3 cellular contexts compared by ENCODE assay signal in the genomic region with DNA sequence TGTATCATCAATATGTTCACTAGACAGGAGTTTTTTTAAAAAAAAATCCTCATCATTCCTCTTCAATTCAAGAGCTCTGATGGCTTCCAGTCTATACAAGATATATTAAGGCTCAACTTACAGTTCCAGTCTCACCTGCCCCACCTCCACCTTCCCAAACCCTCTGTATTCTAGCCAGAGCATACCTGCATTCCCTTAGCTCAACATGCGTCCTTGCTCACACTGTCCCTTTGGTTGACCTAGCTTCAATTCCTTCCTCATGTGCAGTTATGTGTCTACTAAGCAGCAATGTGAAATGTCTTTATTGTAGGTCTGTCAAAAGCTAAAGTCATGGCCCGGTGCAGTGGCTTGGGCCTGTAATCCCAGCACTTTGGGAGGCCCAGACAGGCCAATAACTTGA.
TF ChIP-seq lines count a peak whose summit lies in the region.

No MANE protein-coding gene starts in this region.

TF ChIP-seq in HepG2, 621 proteins besides CTCF, POLR2A, EP300 and RAD21:
- TF ChIP-seq, protein P1, sequence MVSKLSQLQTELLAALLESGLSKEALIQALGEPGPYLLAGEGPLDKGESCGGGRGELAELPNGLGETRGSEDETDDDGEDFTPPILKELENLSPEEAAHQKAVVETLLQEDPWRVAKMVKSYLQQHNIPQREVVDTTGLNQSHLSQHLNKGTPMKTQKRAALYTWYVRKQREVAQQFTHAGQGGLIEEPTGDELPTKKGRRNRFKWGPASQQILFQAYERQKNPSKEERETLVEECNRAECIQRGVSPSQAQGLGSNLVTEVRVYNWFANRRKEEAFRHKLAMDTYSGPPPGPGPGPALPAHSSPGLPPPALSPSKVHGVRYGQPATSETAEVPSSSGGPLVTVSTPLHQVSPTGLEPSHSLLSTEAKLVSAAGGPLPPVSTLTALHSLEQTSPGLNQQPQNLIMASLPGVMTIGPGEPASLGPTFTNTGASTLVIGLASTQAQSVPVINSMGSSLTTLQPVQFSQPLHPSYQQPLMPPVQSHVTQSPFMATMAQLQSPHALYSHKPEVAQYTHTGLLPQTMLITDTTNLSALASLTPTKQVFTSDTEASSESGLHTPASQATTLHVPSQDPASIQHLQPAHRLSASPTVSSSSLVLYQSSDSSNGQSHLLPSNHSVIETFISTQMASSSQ (IDR thresholded peaks at IDR 0.05; ENCODE audit: low read depth), result no peak
- TF ChIP-seq, protein P1 (CRISPR knock-in tag; IDR thresholded peaks at IDR 0.05; ENCODE audit: borderline replicate concordance), result no peak
- TF ChIP-seq TCF7 (IDR thresholded peaks at IDR 0.05; ENCODE audit: low read depth), result no peak
- TF ChIP-seq POLR2AphosphoS5 (IDR thresholded peaks at IDR 0.05; ENCODE audit: low read depth, low read length), result peak; percentile 25; the same call in 1 of the 2 replicates
- TF ChIP-seq, protein P2, sequence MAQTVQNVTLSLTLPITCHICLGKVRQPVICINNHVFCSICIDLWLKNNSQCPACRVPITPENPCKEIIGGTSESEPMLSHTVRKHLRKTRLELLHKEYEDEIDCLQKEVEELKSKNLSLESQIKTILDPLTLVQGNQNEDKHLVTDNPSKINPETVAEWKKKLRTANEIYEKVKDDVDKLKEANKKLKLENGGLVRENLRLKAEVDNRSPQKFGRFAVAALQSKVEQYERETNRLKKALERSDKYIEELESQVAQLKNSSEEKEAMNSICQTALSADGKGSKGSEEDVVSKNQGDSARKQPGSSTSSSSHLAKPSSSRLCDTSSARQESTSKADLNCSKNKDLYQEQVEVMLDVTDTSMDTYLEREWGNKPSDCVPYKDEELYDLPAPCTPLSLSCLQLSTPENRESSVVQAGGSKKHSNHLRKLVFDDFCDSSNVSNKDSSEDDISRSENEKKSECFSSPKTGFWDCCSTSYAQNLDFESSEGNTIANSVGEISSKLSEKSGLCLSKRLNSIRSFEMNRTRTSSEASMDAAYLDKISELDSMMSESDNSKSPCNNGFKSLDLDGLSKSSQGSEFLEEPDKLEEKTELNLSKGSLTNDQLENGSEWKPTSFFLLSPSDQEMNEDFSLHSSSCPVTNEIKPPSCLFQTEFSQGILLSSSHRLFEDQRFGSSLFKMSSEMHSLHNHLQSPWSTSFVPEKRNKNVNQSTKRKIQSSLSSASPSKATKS (CRISPR knock-in tag; IDR thresholded peaks at IDR 0.05), result no peak
- TF ChIP-seq TEAD3 (CRISPR knock-in tag; optimal IDR thresholded peaks at IDR 0.05; ENCODE audit: borderline replicate concordance), result peak; percentile 15
- TF ChIP-seq ZNF10 (CRISPR knock-in tag; IDR thresholded peaks at IDR 0.05; ENCODE audit: borderline replicate concordance, low read depth), result no peak
- TF ChIP-seq PAX8 (CRISPR knock-in tag; IDR thresholded peaks at IDR 0.05; ENCODE audit: borderline replicate concordance), result no peak
- no peak for TF ChIP-seq ZNF766 (CRISPR knock-in tag; IDR thresholded peaks at IDR 0.05; ENCODE audit: borderline replicate concordance)

TF ChIP-seq in GM23338, 12 proteins besides CTCF, POLR2A, EP300 and RAD21 (continues in another document):
- TF ChIP-seq ZNF331 (CRISPR knock-in tag; IDR thresholded peaks at IDR 0.05; ENCODE audit: low read depth) (no peak), POLR2AphosphoS5 (IDR thresholded peaks at IDR 0.05; ENCODE audit: low read depth) (no peak), NANOG (IDR thresholded peaks at IDR 0.05; ENCODE audit: borderline replicate concordance) (no peak)
- TF ChIP-seq, protein P3, sequence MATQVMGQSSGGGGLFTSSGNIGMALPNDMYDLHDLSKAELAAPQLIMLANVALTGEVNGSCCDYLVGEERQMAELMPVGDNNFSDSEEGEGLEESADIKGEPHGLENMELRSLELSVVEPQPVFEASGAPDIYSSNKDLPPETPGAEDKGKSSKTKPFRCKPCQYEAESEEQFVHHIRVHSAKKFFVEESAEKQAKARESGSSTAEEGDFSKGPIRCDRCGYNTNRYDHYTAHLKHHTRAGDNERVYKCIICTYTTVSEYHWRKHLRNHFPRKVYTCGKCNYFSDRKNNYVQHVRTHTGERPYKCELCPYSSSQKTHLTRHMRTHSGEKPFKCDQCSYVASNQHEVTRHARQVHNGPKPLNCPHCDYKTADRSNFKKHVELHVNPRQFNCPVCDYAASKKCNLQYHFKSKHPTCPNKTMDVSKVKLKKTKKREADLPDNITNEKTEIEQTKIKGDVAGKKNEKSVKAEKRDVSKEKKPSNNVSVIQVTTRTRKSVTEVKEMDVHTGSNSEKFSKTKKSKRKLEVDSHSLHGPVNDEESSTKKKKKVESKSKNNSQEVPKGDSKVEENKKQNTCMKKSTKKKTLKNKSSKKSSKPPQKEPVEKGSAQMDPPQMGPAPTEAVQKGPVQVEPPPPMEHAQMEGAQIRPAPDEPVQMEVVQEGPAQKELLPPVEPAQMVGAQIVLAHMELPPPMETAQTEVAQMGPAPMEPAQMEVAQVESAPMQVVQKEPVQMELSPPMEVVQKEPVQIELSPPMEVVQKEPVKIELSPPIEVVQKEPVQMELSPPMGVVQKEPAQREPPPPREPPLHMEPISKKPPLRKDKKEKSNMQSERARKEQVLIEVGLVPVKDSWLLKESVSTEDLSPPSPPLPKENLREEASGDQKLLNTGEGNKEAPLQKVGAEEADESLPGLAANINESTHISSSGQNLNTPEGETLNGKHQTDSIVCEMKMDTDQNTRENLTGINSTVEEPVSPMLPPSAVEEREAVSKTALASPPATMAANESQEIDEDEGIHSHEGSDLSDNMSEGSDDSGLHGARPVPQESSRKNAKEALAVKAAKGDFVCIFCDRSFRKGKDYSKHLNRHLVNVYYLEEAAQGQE (IDR thresholded peaks at IDR 0.05; ENCODE audit: unreplicated experiment), result no peak

TF ChIP-seq in K562, 482 proteins besides CTCF, POLR2A, EP300 and RAD21:
- no peak for TF ChIP-seq HNRNPK (IDR thresholded peaks at IDR 0.05; ENCODE audit: low read depth, low read length, poor library complexity, severe bottlenecking)
- TF ChIP-seq POLR2B (IDR thresholded peaks at IDR 0.05; ENCODE audit: low read depth, partially characterized antibody), result peak; percentile 23
- TF ChIP-seq ZSCAN29 (IDR thresholded peaks at IDR 0.05), result no peak
- no peak for TF ChIP-seq GABPB1 (CRISPR knock-in tag; IDR thresholded peaks at IDR 0.05)
- TF ChIP-seq ZNF589 (CRISPR knock-in tag; IDR thresholded peaks at IDR 0.05; ENCODE audit: low read depth), result no peak
